Comparison of ENCODE assay signal across 36 cellular contexts in genomic region chr10:114596793-114597192, GRCh38.
"Had no signal": no experiment of that assay in that cellular context is flagged by ENCODE, and none has a peak within 500 bp of the region (broad histone marks: within the 10 kb centered on the region; RNA-seq: fewer than 3 reads in every experiment).

No MANE protein-coding gene starts in this region.

- H3K27ac ChIP-seq: ascending aorta, cardiac muscle cell, WERI-Rb-1 had no signal

- DNase-seq: activated CD4-positive, alpha-beta memory T cell treated with anti-CD3 and anti-CD28 coated beads, Interleukin-2, amount 10 ng/mL, durations not matched to agents 7 days and 5 days; activated CD4-positive, alpha-beta T cell treated with anti-CD3 and anti-CD28 coated beads for 1 hour; activated CD4-positive, alpha-beta T cell treated with anti-CD3 and anti-CD28 coated beads for 36 hours; activated CD4-positive, alpha-beta T cell treated with anti-CD3 and anti-CD28 coated beads for 48 hours; activated CD4-positive, alpha-beta T cell treated with anti-CD3 and anti-CD28 coated beads, Interleukin-2, amount 10 ng/mL, durations not matched to agents 7 days and 5 days; activated CD4-positive, alpha-beta T cell treated with anti-CD3 and anti-CD28 coated beads, Interleukin-2, amount 50 U/mL, for 48 hours; activated CD4-positive, CD25-positive, alpha-beta regulatory T cell; activated CD8-positive, alpha-beta memory T cell treated with anti-CD3 and anti-CD28 coated beads for 24 hours; activated CD8-positive, alpha-beta memory T cell treated with anti-CD3 and anti-CD28 coated beads, Interleukin-2, amount 10 ng/mL, durations not matched to agents 7 days and 5 days; activated CD8-positive, alpha-beta memory T cell treated with anti-CD3 and anti-CD28 coated beads, Interleukin-2, amount 50 U/mL, for 48 hours; activated CD8-positive, alpha-beta T cell treated with anti-CD3 and anti-CD28 coated beads, Interleukin-2, amount 10 ng/mL, durations not matched to agents 7 days and 5 days; activated effector memory CD4-positive, alpha-beta T cell treated with Interleukin-2 at 50 U/mL for 16 hours; activated gamma-delta T cell; activated naive CD4-positive, alpha-beta T cell treated with anti-CD3 and anti-CD28 coated beads, Interleukin-2, amount 10 ng/mL, durations not matched to agents 7 days and 5 days; activated naive CD4-positive, alpha-beta T cell treated with Interleukin-2 at 50 U/mL for 16 hours; activated naive CD8-positive, alpha-beta T cell treated with anti-CD3 and anti-CD28 coated beads, Interleukin-2, amount 10 ng/mL, durations not matched to agents 7 days and 5 days; activated naive CD8-positive, alpha-beta T cell treated with anti-CD3 and anti-CD28 coated beads, Interleukin-2, amount 50 U/mL, for 24 hours; activated T-cell treated with anti-CD3 and anti-CD28 coated beads, Interleukin-2, amount 50 U/mL, for 24 hours; activated T-cell treated with anti-CD3 and anti-CD28 coated beads, Interleukin-2, amount 50 U/mL, for 48 hours; amygdala; anterior cingulate cortex; central memory CD4-positive, alpha-beta T cell; T-helper 1 cell; T-helper 2 cell; T-helper 9 cell; WERI-Rb-1 had no signal

- H3K4me1 ChIP-seq: ascending aorta had no signal

- H3K9me3 Mint-ChIP-seq: activated CD4-positive, alpha-beta memory T cell treated with anti-CD3 and anti-CD28 coated beads, Interleukin-2, amount 10 ng/mL, durations not matched to agents 7 days and 5 days; activated CD4-positive, alpha-beta T cell treated with anti-CD3 and anti-CD28 coated beads, Interleukin-2, amount 10 ng/mL, durations not matched to agents 7 days and 5 days; activated naive CD4-positive, alpha-beta T cell treated with anti-CD3 and anti-CD28 coated beads, Interleukin-2, amount 10 ng/mL, durations not matched to agents 7 days and 5 days; activated naive CD4-positive, alpha-beta T cell treated with anti-CD3 and anti-CD28 coated beads, Interleukin-2, amount 50 U/mL, for 24 hours; activated naive CD8-positive, alpha-beta T cell treated with anti-CD3 and anti-CD28 coated beads, Interleukin-2, amount 50 U/mL, for 24 hours; activated T-helper 2 cell treated with anti-CD3 and anti-CD28 coated beads, Interferon-gamma antibody, Interleukin-2, Interleukin-4, amounts not matched to agents 10 μg/mL and 5 μg/mL and 100 μg/mL, durations not matched to agents 14 hours and 24 hours and 36 hours; T-helper 1 cell treated with Interleukin-12 subunit alpha and Interleukin-12 subunit beta and Interleukin-4 antibody, amounts not matched to agents 30 μg/mL and 1 μg/mL, for 36 hours had no signal

- H3K4me3 ChIP-seq: ascending aorta, cardiac muscle cell had no signal

- H3K4me1 Mint-ChIP-seq: activated naive CD8-positive, alpha-beta T cell treated with anti-CD3 and anti-CD28 coated beads, Interleukin-2, amount 10 ng/mL, durations not matched to agents 7 days and 5 days; activated naive CD8-positive, alpha-beta T cell treated with anti-CD3 and anti-CD28 coated beads, Interleukin-2, amount 50 U/mL, for 24 hours; brain; WTC11 had no signal

- H3K9me3 ChIP-seq: ascending aorta had no signal

- H3K36me3 Mint-ChIP-seq: activated naive CD4-positive, alpha-beta T cell treated with anti-CD3 and anti-CD28 coated beads, Interleukin-2, amount 10 ng/mL, durations not matched to agents 7 days and 5 days; activated naive CD8-positive, alpha-beta T cell treated with anti-CD3 and anti-CD28 coated beads, Interleukin-2, amount 10 ng/mL, durations not matched to agents 7 days and 5 days; WTC11 had no signal

- ATAC-seq: activated CD4-positive, alpha-beta T cell treated with anti-CD3 and anti-CD28 coated beads for 36 hours; activated CD4-positive, CD25-positive, alpha-beta regulatory T cell treated with anti-CD3 and anti-CD28 coated beads, Interleukin-2, amount 50 U/mL, for 24 hours; activated CD8-positive, alpha-beta memory T cell treated with anti-CD3 and anti-CD28 coated beads, Interleukin-2, amount 10 ng/mL, durations not matched to agents 7 days and 5 days; activated CD8-positive, alpha-beta T cell treated with anti-CD3 and anti-CD28 coated beads, Interleukin-2, amount 10 ng/mL, durations not matched to agents 7 days and 5 days; activated naive CD8-positive, alpha-beta T cell treated with anti-CD3 and anti-CD28 coated beads, Interleukin-2, amount 50 U/mL, for 24 hours; WTC11 had no signal

- H3K27me3 ChIP-seq: ascending aorta, cardiac muscle cell had no signal

- H3K36me3 ChIP-seq: ascending aorta, WERI-Rb-1 had no signal

- H3K27ac Mint-ChIP-seq: activated CD4-positive, alpha-beta memory T cell treated with anti-CD3 and anti-CD28 coated beads, Interleukin-2, amount 10 ng/mL, durations not matched to agents 7 days and 5 days; activated CD4-positive, alpha-beta T cell treated with anti-CD3 and anti-CD28 coated beads for 36 hours; activated CD4-positive, alpha-beta T cell treated with anti-CD3 and anti-CD28 coated beads, Interleukin-2, amount 10 ng/mL, durations not matched to agents 7 days and 5 days; activated CD8-positive, alpha-beta memory T cell treated with anti-CD3 and anti-CD28 coated beads, Interleukin-2, amount 10 ng/mL, durations not matched to agents 7 days and 5 days; activated CD8-positive, alpha-beta T cell treated with anti-CD3 and anti-CD28 coated beads, Interleukin-2, amount 10 ng/mL, durations not matched to agents 7 days and 5 days; activated naive CD4-positive, alpha-beta T cell treated with anti-CD3 and anti-CD28 coated beads, Interleukin-2, amount 10 ng/mL, durations not matched to agents 7 days and 5 days; activated naive CD4-positive, alpha-beta T cell treated with anti-CD3 and anti-CD28 coated beads, Interleukin-2, amount 50 U/mL, for 24 hours; activated naive CD8-positive, alpha-beta T cell; activated naive CD8-positive, alpha-beta T cell treated with anti-CD3 and anti-CD28 coated beads, Interleukin-2, amount 10 ng/mL, durations not matched to agents 7 days and 5 days; activated naive CD8-positive, alpha-beta T cell treated with anti-CD3 and anti-CD28 coated beads, Interleukin-2, amount 50 U/mL, for 24 hours; activated T-cell treated with anti-CD3 and anti-CD28 coated beads, Interleukin-2, amount 50 U/mL, for 24 hours; activated T-helper 2 cell treated with anti-CD3 and anti-CD28 coated beads, Interferon-gamma antibody, Interleukin-2, Interleukin-4, amounts not matched to agents 10 μg/mL and 5 μg/mL and 100 μg/mL, durations not matched to agents 14 hours and 24 hours and 36 hours; brain; T-helper 1 cell treated with Interleukin-12 subunit alpha and Interleukin-12 subunit beta and Interleukin-4 antibody, amounts not matched to agents 30 μg/mL and 1 μg/mL, for 36 hours; T-helper 2 cell treated with Interferon-gamma antibody and Interleukin-4, amounts not matched to agents 5 μg/mL and 100 μg/mL, for 36 hours; WTC11 had no signal

- H3K4me3 Mint-ChIP-seq: activated CD4-positive, alpha-beta memory T cell treated with anti-CD3 and anti-CD28 coated beads, Interleukin-2, amount 10 ng/mL, durations not matched to agents 7 days and 5 days; activated CD4-positive, alpha-beta T cell treated with anti-CD3 and anti-CD28 coated beads for 36 hours; activated CD4-positive, alpha-beta T cell treated with anti-CD3 and anti-CD28 coated beads, Interleukin-2, amount 10 ng/mL, durations not matched to agents 7 days and 5 days; activated CD8-positive, alpha-beta memory T cell treated with anti-CD3 and anti-CD28 coated beads, Interleukin-2, amount 10 ng/mL, durations not matched to agents 7 days and 5 days; activated CD8-positive, alpha-beta T cell treated with anti-CD3 and anti-CD28 coated beads, Interleukin-2, amount 10 ng/mL, durations not matched to agents 7 days and 5 days; activated naive CD4-positive, alpha-beta T cell treated with anti-CD3 and anti-CD28 coated beads, Interleukin-2, amount 10 ng/mL, durations not matched to agents 7 days and 5 days; activated naive CD4-positive, alpha-beta T cell treated with anti-CD3 and anti-CD28 coated beads, Interleukin-2, amount 50 U/mL, for 24 hours; activated naive CD8-positive, alpha-beta T cell; activated naive CD8-positive, alpha-beta T cell treated with anti-CD3 and anti-CD28 coated beads, Interleukin-2, amount 10 ng/mL, durations not matched to agents 7 days and 5 days; activated naive CD8-positive, alpha-beta T cell treated with anti-CD3 and anti-CD28 coated beads, Interleukin-2, amount 50 U/mL, for 24 hours; activated T-cell treated with anti-CD3 and anti-CD28 coated beads, Interleukin-2, amount 50 U/mL, for 24 hours; brain; T-helper 1 cell treated with Interleukin-12 subunit alpha and Interleukin-12 subunit beta and Interleukin-4 antibody, amounts not matched to agents 30 μg/mL and 1 μg/mL, for 36 hours; T-helper 2 cell treated with Interferon-gamma antibody and Interleukin-4, amounts not matched to agents 5 μg/mL and 100 μg/mL, for 36 hours; WTC11 had no signal
